In the genomic region with DNA sequence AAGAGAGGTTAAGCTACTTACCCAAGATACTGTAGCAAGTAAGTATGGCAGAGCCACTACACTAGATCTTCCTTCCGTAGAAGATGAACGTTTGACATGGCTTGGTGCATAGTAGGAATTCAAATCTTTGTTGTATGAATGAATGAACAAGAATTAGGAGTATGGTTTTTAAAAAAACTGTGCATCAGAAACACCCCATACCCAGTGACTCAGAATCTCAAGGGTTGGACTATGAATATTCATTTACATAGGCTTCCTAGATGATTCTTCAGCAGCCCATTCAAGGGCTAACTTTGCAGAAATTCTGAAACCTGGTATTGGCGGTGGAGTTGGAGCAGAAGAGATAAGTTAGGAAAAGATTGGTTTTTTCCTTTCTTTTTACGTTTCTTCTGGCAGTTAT, we compare ENCODE assay signal across 1 cellular context.
TF ChIP-seq lines count a peak whose summit lies in the region.

No MANE protein-coding gene starts in this region.

TF ChIP-seq in K562, 482 proteins besides CTCF, POLR2A, EP300 and RAD21:
- TF ChIP-seq CHD4 (IDR thresholded peaks at IDR 0.05; ENCODE audit: insufficient read depth, insufficient replicate concordance, low read depth, low read length, poor library complexity, severe bottlenecking) (no peak), ZNF384 (IDR thresholded peaks at IDR 0.05; ENCODE audit: low read depth, low read length) (0 out of 2 replicates have a peak, but pooled peaks have one; percentile 18)
